27 cellular contexts compared by ENCODE assay signal in genomic region chr5:150285114-150285513, GRCh38. TPM values are rescaled to one million over a fixed set of nuclear protein-coding genes. Genes with fewer than 3 reads are reported as not detected.
A peak's percentile ranks its signal among the peaks of the same experiment; 100 is the strongest.
DNase-seq lines count a peak whose midpoint lies in the region; ATAC-seq and TF ChIP-seq lines count a peak whose summit lies in the region.
"Had no signal": no experiment of that assay in that cellular context is flagged by ENCODE, and none has a peak within 500 bp of the region (broad histone marks: within the 10 kb centered on the region; RNA-seq: fewer than 3 reads in every experiment).

No MANE protein-coding gene starts in this region.

- no peak overlapping the region for H2BK15ac ChIP-seq in mesendoderm (replicated peaks; ENCODE audit: low read depth)

- H3K4me1 Mint-ChIP-seq in T-cell = no peaks in the 10 kb centered on the region
- H3K4me1 Mint-ChIP-seq: CD14-positive monocyte; CD8-positive, alpha-beta memory T cell had no signal

- no peaks in the 10 kb centered on the region for H3K36me3 ChIP-seq in GM23248 (ENCODE audit: low read depth)
- no peaks in the 10 kb centered on the region for H3K36me3 ChIP-seq in mesendoderm (ENCODE audit: control insufficient read depth, insufficient read depth, low read length)
- H3K36me3 ChIP-seq: BE2C had no signal

- H2BK120ac ChIP-seq in mesendoderm (ENCODE audit: low read depth, low read length) = no peak overlapping the region

- H3K4me1 ChIP-seq in GM23248 (ENCODE audit: insufficient read depth) (peaks cover 16% of the 10 kb centered on the region), mesendoderm (ENCODE audit: control insufficient read depth, low read depth, low read length) (no peaks in the 10 kb centered on the region)

- H3K27ac ChIP-seq in GM23248 (no peak overlapping the region), angular gyrus (ENCODE audit: low read depth, low read length) (peak overlapping the region; percentile 70), dorsolateral prefrontal cortex (peak overlapping the region in 53 of 59 donors; percentile 19 to 93 (median 76)), mesendoderm (ENCODE audit: low read depth, low read length) (no peak overlapping the region)

- H3K23ac ChIP-seq in mesendoderm (ENCODE audit: low read length) = no peak overlapping the region

- H2AK5ac ChIP-seq in mesendoderm (ENCODE audit: low read length) = no peak overlapping the region

- no peaks in the 10 kb centered on the region for H3K79me1 ChIP-seq in mesendoderm (ENCODE audit: low read length)

- ATAC-seq in T-cell (replicated peaks in 1 of 4) (no peak), GM21526 (IDR thresholded peaks at IDR 0.05; ENCODE audit: low FRiP score, unreplicated experiment) (no peak)
- ATAC-seq: GM12878, HCT116, HepG2, K562 had no signal

- DNase-seq in GM23248 = peak; percentile 79
- peak in 2 of 10 donors; percentile 37 to 42 for DNase-seq in dorsolateral prefrontal cortex
- peak; percentile 73 for DNase-seq in posterior vena cava (ENCODE audit: low spot score)
- DNase-seq in mesendoderm = no peak
- no peak for DNase-seq in T-cell
- no peak for DNase-seq in GDM1 (lab: John Stamatoyannopoulos, UW)
- DNase-seq: 8988T, ACHN, BE2C, DMS153, Kasumi-1, NCI-H1105, NCI-H1436 treated with DMSO at 0.1 percent for 48 hours, NCI-H187 treated with DMSO at 0.1 percent for 48 hours, NCI-H524, NCI-H748 treated with DMSO at 0.1 percent for 48 hours, SK-N-SH had no signal

- in situ Hi-C loops in GM23248 (cut with MboI) = no loop called here

- H4K5ac ChIP-seq in mesendoderm (ENCODE audit: low read length) = no peak overlapping the region

- peaks cover 6% of the 10 kb centered on the region; the same call in 1 of the 2 replicates for H3F3A ChIP-seq in GM23248 (ENCODE audit: insufficient read depth)

- no peaks in the 10 kb centered on the region for H3K79me2 ChIP-seq in GM23248 (ENCODE audit: insufficient read depth)
- H3K79me2 ChIP-seq in mesendoderm (ENCODE audit: control insufficient read depth, insufficient read depth, low read length) = no peaks in the 10 kb centered on the region

- no peak overlapping the region for H2BK5ac ChIP-seq in mesendoderm (ENCODE audit: low read length)

- no peak overlapping the region for H3K4me3 Mint-ChIP-seq in T-cell
- H3K4me3 Mint-ChIP-seq: CD14-positive monocyte; CD8-positive, alpha-beta memory T cell had no signal

- no peak overlapping the region for H3K4me3 ChIP-seq in GM23248
- H3K4me3 ChIP-seq in dorsolateral prefrontal cortex = peak overlapping the region in 50 of 59 donors; percentile 5 to 79 (median 63)
- H3K4me3 ChIP-seq in mesendoderm (ENCODE audit: low read length) = no peak overlapping the region
- H3K4me3 ChIP-seq: GM12878, K562 had no signal

- H3K36me3 Mint-ChIP-seq in T-cell = no peaks in the 10 kb centered on the region
- H3K36me3 Mint-ChIP-seq: CD14-positive monocyte; CD8-positive, alpha-beta memory T cell had no signal

- no peak overlapping the region for H2AFZ ChIP-seq in GM23248

- 65 to 72% methylated on average over 7 of the region's 7 CpGs for WGBS in GM23248 (ENCODE audit: low coverage in 1 of 2, low lambda C conversion rate in 2 of 2, missing lambda C conversion rate in 2 of 2), 2 experiments
- no CpG with 5 or more reads among the region's 7 CpGs for WGBS in mesendoderm (ENCODE audit: extremely low coverage, insufficient coverage, low lambda C conversion rate)

- no peak overlapping the region for H3K56ac ChIP-seq in mesendoderm (ENCODE audit: low read length)

- no peaks in the 10 kb centered on the region for H3K27me3 ChIP-seq in GM23248 (replicated peaks; ENCODE audit: insufficient read depth)
- no peaks in the 10 kb centered on the region for H3K27me3 ChIP-seq in dorsolateral prefrontal cortex
- H3K27me3 ChIP-seq in mesendoderm (ENCODE audit: insufficient read depth, low read length, poor library complexity) = no peaks in the 10 kb centered on the region
- H3K27me3 ChIP-seq: BE2C had no signal

- no peak for TF ChIP-seq CTCF in dorsolateral prefrontal cortex (IDR thresholded peaks at IDR 0.05 in 54 of 56, conservative IDR thresholded peaks at IDR 0.05 in 2 of 56; ENCODE audit: low read depth in 1 of 56, partially characterized antibody in 56 of 56)

- H3K4me2 ChIP-seq in GM23248 (ENCODE audit: unreplicated experiment) = no peak overlapping the region
- H3K4me2 ChIP-seq in mesendoderm (ENCODE audit: low read length) = no peak overlapping the region
- H3K4me2 ChIP-seq: SK-N-SH had no signal

- no peaks in the 10 kb centered on the region for H4K20me1 ChIP-seq in GM23248 (ENCODE audit: insufficient read depth)

- no peaks in the 10 kb centered on the region for H3K9me3 ChIP-seq in GM23248 (ENCODE audit: low read depth)
- H3K9me3 ChIP-seq: BE2C, SK-N-SH had no signal

- CTCF ChIA-PET in T-cell (lab: Charles Lee) = no interaction called here

- H3K27ac Mint-ChIP-seq in T-cell = no peak overlapping the region
- H3K27ac Mint-ChIP-seq: CD14-positive monocyte; CD8-positive, alpha-beta memory T cell had no signal

- POLR2A ChIA-PET in T-cell (lab: Charles Lee) = no interaction called here

- H3K18ac ChIP-seq in mesendoderm (ENCODE audit: low read length) = no peak overlapping the region

- H4K8ac ChIP-seq in mesendoderm (ENCODE audit: low read depth, low read length) = no peak overlapping the region

- no peak overlapping the region for H3K9ac ChIP-seq in GM23248
- H3K9ac ChIP-seq in mesendoderm (ENCODE audit: low read length) = no peak overlapping the region
- H3K9ac ChIP-seq: SK-N-SH had no signal

- no peak overlapping the region for H3K4ac ChIP-seq in mesendoderm (ENCODE audit: low read depth, low read length)

- intact Hi-C loops in dorsolateral prefrontal cortex (cut with DNase I) (no loop called here), posterior vena cava (cut with DNase I) (no loop called here)

- no peaks in the 10 kb centered on the region for H3K9me3 Mint-ChIP-seq in T-cell
- H3K9me3 Mint-ChIP-seq: CD14-positive monocyte; CD8-positive, alpha-beta memory T cell had no signal

- H3K27me3 Mint-ChIP-seq in T-cell = peaks cover 8% of the 10 kb centered on the region in 2 donors

- H3K9me2 ChIP-seq in GM23248 (ENCODE audit: insufficient read depth) = no peaks in the 10 kb centered on the region
- H3K9me2 ChIP-seq: SK-N-SH had no signal

RNA-seq across cellular contexts. Expression of gene CAMK2A, which starts 4.5 kb away (rescaled TPM):
- 0.43 and 0.51 TPM in 2 replicates for total RNA-seq in GM23248 (2014; rRNA removed; shearing (Covaris generic))
- polyA plus RNA-seq in GM23248 (2016; fragmentation: Nextera tagmentation; extraction: Ambion mirVana) = not detected in 2 replicates
- 1,000 to 10,000 TPM in 71 of 120 experiments, 100 to 1,000 TPM in 49; 264 to 1,671 (median 1,064) TPM for total RNA-seq in dorsolateral prefrontal cortex
- total RNA-seq in posterior vena cava = under 1 TPM; 0.23 to 0.29 TPM
- polyA plus RNA-seq in mesendoderm (2013, experiment 1 of 2) = 0.01 TPM
- not detected for polyA plus RNA-seq in mesendoderm (2013, experiment 2 of 2)
- total RNA-seq in T-cell = not detected
- total RNA-seq: CD8-positive, alpha-beta memory T cell; HT-29 had no signal
- polyA plus RNA-seq: CD14-positive monocyte; CD8-positive, alpha-beta memory T cell; GM12878; HepG2 had no signal

RNA-seq across cellular contexts. Expression of gene ARSI, which starts 17.6 kb away (rescaled TPM):
- 4.2 and 4.3 TPM in 2 replicates for total RNA-seq in GM23248 (2014; rRNA removed; shearing (Covaris generic))
- polyA plus RNA-seq in GM23248 (2016; fragmentation: Nextera tagmentation; extraction: Ambion mirVana) = 0.72 and 1.0 TPM in 2 replicates
- total RNA-seq in dorsolateral prefrontal cortex (1 to 10 TPM in 112 of 120 experiments, under 1 TPM in 8; 0.35 to 9.0 (median 2.2) TPM), posterior vena cava (1 to 10 TPM; 1.3 to 1.9 TPM), T-cell (under 1 TPM in 1 of 5 donors, not detected in 4; 0.09 TPM)
- polyA plus RNA-seq in mesendoderm (2013, experiment 1 of 2) = 2.4 TPM
- polyA plus RNA-seq in mesendoderm (2013, experiment 2 of 2) = 2.6 TPM
- total RNA-seq: CD8-positive, alpha-beta memory T cell; GM12878; H4; HT-29 had no signal
- polyA plus RNA-seq: CD14-positive monocyte; CD8-positive, alpha-beta memory T cell; GM12878 had no signal

Comparison
In these comparisons a context has a peak if more than half of its experiments do, and no peak if none do; other contexts are left out.
1. DNase-seq: peak in GM23248 (single experiment) and posterior vena cava (single experiment); none in mesendoderm (single experiment), T-cell (0 of 34) and GDM1 (single experiment).
2. H3K27ac ChIP-seq: peak in angular gyrus (single experiment) and dorsolateral prefrontal cortex (53 of 59); none in GM23248 (single experiment) and mesendoderm (single experiment).
3. H3K4me3 ChIP-seq: peak in dorsolateral prefrontal cortex (50 of 59); none in GM23248 (single experiment) and mesendoderm (single experiment).
4. RNA of gene CAMK2A, which starts 4.5 kb away (total RNA-seq): 264 to 1,671 TPM in dorsolateral prefrontal cortex; 0.43 to 0.51 TPM in GM23248, 0.23 to 0.29 TPM in posterior vena cava and not detected in T-cell; every median in the first group is over 100 times any median in the second.